ENCODE assay signal across 18 cellular contexts in the genomic region with DNA sequence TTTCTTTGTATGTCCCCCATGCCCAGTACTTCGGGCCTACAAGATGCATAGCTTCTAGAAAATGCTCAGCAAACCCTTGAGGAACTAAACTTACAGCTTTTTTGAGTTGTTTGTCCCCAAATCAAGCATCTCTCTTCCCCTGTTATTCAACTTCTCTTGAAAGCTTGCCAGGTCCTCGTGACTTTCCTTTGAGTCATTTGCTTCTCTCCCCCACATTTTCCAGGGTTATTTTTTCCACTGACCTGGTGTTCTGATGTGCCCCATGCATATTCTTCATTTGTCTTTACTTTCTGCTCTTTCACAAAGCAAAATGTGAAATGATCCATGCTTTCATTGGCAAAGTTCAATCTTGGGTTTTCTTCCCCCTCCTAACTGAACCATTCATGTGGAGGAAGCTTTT.
DNase-seq lines count a peak whose midpoint lies in the region; ATAC-seq and TF ChIP-seq lines count a peak whose summit lies in the region.
"Had no signal": no experiment of that assay in that cellular context is flagged by ENCODE, and none has a peak within 500 bp of the region (broad histone marks: within the 10 kb centered on the region; RNA-seq: fewer than 3 reads in every experiment).

No MANE protein-coding gene starts in this region.

- H3K9me3 Mint-ChIP-seq in stimulated activated naive B cell treated with anti-CD40 and anti-IgM and Interleukin-4, amounts not matched to agents 10 μg/mL and 1 μg/mL and 100 μg/mL, for 72 hours: peaks cover 5 to 7% of the 10 kb centered on the region in 2 donors

- no peak for TF ChIP-seq POLR2A in esophagus muscularis mucosa (IDR thresholded peaks at IDR 0.05; ENCODE audit: low read depth)

- TF ChIP-seq EP300 in esophagus muscularis mucosa (IDR thresholded peaks at IDR 0.05): no peak

- H3K4me1 ChIP-seq in esophagus muscularis mucosa: peaks cover 0 to 5% (median 0%) of the 10 kb centered on the region in 4 donors

- H3K36me3 ChIP-seq in esophagus muscularis mucosa: no peaks in the 10 kb centered on the region
- H3K36me3 ChIP-seq: BLaER1 treated with 17β-estradiol and CSF1 and Interleukin-3, amounts not matched to agents 10 nM and 100 nM; vagina had no signal

- H3K4me1 Mint-ChIP-seq in stimulated activated naive B cell treated with anti-CD40 and anti-IgM and Interleukin-4, amounts not matched to agents 10 μg/mL and 1 μg/mL and 100 μg/mL, for 72 hours: no peaks in the 10 kb centered on the region
- H3K4me1 Mint-ChIP-seq: activated naive CD4-positive, alpha-beta T cell treated with anti-CD3 and anti-CD28 coated beads, Interleukin-2, amount 50 U/mL, for 24 hours had no signal

- H3K27me3 Mint-ChIP-seq in stimulated activated naive B cell treated with anti-CD40 and anti-IgM and Interleukin-4, amounts not matched to agents 10 μg/mL and 1 μg/mL and 100 μg/mL, for 72 hours: peaks cover 0 to 5% of the 10 kb centered on the region in 2 donors
- H3K27me3 Mint-ChIP-seq: activated naive CD4-positive, alpha-beta T cell treated with anti-CD3 and anti-CD28 coated beads, Interleukin-2, amount 50 U/mL, for 24 hours had no signal

- DNase-seq in EL: peak; percentile 83
- peak; percentile 20 for DNase-seq in OCI-M1 (lab: John Stamatoyannopoulos, UW)
- DNase-seq in cardiac fibroblast (ENCODE audit: low read depth in 2 of 2): peak; percentile 0 to 2
- peak; percentile 66 for DNase-seq in pons (ENCODE audit: low spot score)
- no peak for DNase-seq in stimulated activated naive B cell treated with anti-CD40 and anti-IgM and Interleukin-4, amounts not matched to agents 10 μg/mL and 1 μg/mL and 100 μg/mL, for 72 hours
- no peak for DNase-seq in esophagus muscularis mucosa (ENCODE audit: extremely low spot score)
- DNase-seq: activated CD4-positive, alpha-beta T cell treated with anti-CD3 and anti-CD28 coated beads for 4 hours; cerebellar nuclear complex; DND-41; kidney; NCI-H2029 treated with DMSO at 0.1 percent for 48 hours; NCI-H526 treated with DMSO at 0.1 percent for 48 hours; stimulated activated CD4-positive, alpha-beta T cell treated with anti-CD3 and anti-CD28 coated beads, Interleukin-12 subunit alpha, Interleukin-12 subunit beta, amount 100 ng/mL, for 4 hours had no signal

- WGBS in esophagus muscularis mucosa: 52% methylated on average over 2 of the region's 2 CpGs

- TF ChIP-seq CTCF in cardiac fibroblast (IDR thresholded peaks at IDR 0.05; ENCODE audit: low read depth, low read length) (no peak), esophagus muscularis mucosa (IDR thresholded peaks at IDR 0.05) (no peak)

- H3K27me3 ChIP-seq in esophagus muscularis mucosa: no peaks in the 10 kb centered on the region
- H3K27me3 ChIP-seq: BLaER1 treated with 17β-estradiol and CSF1 and Interleukin-3, amounts not matched to agents 10 nM and 100 nM; vagina had no signal

- no peak overlapping the region for H3K4me3 ChIP-seq in cardiac fibroblast (replicated peaks in 1 of 2; ENCODE audit: low read depth in 2 of 2, low read length in 2 of 2)
- H3K4me3 ChIP-seq in esophagus muscularis mucosa: no peak overlapping the region
- H3K4me3 ChIP-seq: BLaER1 treated with 17β-estradiol and CSF1 and Interleukin-3, amounts not matched to agents 10 nM and 100 nM; vagina had no signal

- H3K27ac ChIP-seq in esophagus muscularis mucosa (replicated peaks in 1 of 4): no peak overlapping the region
- H3K27ac ChIP-seq: vagina had no signal

- no peak overlapping the region for H3K27ac Mint-ChIP-seq in stimulated activated naive B cell treated with anti-CD40 and anti-IgM and Interleukin-4, amounts not matched to agents 10 μg/mL and 1 μg/mL and 100 μg/mL, for 72 hours
- H3K27ac Mint-ChIP-seq: activated naive CD4-positive, alpha-beta T cell treated with anti-CD3 and anti-CD28 coated beads, Interleukin-2, amount 50 U/mL, for 24 hours had no signal

- H3K36me3 Mint-ChIP-seq in stimulated activated naive B cell treated with anti-CD40 and anti-IgM and Interleukin-4, amounts not matched to agents 10 μg/mL and 1 μg/mL and 100 μg/mL, for 72 hours: no peaks in the 10 kb centered on the region
- H3K36me3 Mint-ChIP-seq: activated naive CD4-positive, alpha-beta T cell treated with anti-CD3 and anti-CD28 coated beads, Interleukin-2, amount 50 U/mL, for 24 hours had no signal

- intact Hi-C loops in esophagus muscularis mucosa (cut with DNase I): no loop called here

- H3K4me3 Mint-ChIP-seq in stimulated activated naive B cell treated with anti-CD40 and anti-IgM and Interleukin-4, amounts not matched to agents 10 μg/mL and 1 μg/mL and 100 μg/mL, for 72 hours: no peak overlapping the region
- H3K4me3 Mint-ChIP-seq: activated naive CD4-positive, alpha-beta T cell treated with anti-CD3 and anti-CD28 coated beads, Interleukin-2, amount 50 U/mL, for 24 hours had no signal

- no peaks in the 10 kb centered on the region for H3K9me3 ChIP-seq in esophagus muscularis mucosa
- H3K9me3 ChIP-seq: vagina had no signal

- no peak for ATAC-seq in stimulated activated naive B cell treated with anti-CD40 and anti-IgM and Interleukin-4, amounts not matched to agents 10 μg/mL and 1 μg/mL and 100 μg/mL, for 72 hours (replicated peaks)
- no peak for ATAC-seq in GM19324 (IDR thresholded peaks at IDR 0.05; ENCODE audit: low FRiP score, unreplicated experiment)
- ATAC-seq in HG02610 (IDR thresholded peaks at IDR 0.05; ENCODE audit: unreplicated experiment): no peak

Comparison
In these comparisons a context has a peak if more than half of its experiments do, and no peak if none do; other contexts are left out.
1. DNase-seq: peak in EL (single experiment), OCI-M1 (single experiment), cardiac fibroblast (2 of 2) and pons (single experiment); none in stimulated activated naive B cell treated with anti-CD40 and anti-IgM and Interleukin-4, amounts not matched to agents 10 μg/mL and 1 μg/mL and 100 μg/mL, for 72 hours (single experiment) and esophagus muscularis mucosa (single experiment).